In the genomic region with DNA sequence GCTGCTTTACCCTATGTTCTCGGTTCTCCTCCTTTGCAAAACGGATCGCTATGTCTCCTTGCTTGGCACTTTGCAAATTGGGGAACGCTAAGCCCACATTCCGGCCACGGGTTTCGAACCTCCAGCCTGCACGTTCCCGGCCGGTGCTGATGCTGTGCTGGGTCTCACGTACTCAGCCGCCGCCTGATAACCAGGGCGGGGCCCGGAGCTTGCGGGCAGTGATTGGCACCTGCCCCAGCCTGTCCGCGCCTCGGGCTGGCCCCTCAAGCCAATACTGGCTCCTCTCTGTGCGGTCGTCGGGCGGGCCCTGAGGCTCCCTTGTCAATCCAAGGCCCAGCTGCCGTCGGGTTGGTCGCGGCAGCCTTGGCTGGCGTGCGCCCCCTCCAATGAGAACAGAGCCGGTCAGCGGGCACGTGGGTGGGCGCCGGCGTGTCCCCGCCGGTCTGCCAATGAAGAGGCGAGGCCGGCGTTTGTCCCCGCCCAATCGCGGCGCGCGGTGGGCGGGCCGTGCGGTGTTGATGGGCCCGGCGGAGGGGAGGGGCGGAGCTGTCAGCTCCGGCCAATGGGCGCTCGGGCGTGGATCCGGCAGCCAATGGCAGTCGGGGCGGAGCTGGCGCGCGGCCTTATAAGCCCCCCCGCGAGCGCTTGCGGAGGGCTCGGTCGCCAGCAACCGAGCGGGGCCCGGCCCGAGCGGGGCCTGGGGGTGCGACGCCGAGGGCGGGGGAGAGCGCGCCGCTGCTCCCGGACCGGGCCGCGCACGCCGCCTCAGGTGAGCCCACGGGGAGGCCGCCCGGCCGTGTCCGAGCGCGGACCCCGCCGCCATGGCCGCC, we compare ENCODE assay signal across 8 cellular contexts. TPM values are rescaled to one million over a fixed set of nuclear protein-coding genes. Genes with fewer than 3 reads are reported as not detected.
DNase-seq lines count a peak whose midpoint lies in the region; ATAC-seq and TF ChIP-seq lines count a peak whose summit lies in the region.

A gene (plus strand): TSS at position 652 of the 830 bp plus-strand sequence. CDS start 63,778 bp downstream, outside the sequence.

- TF ChIP-seq CTCF in choroid plexus epithelial cell (conservative IDR thresholded peaks at IDR 0.05; ENCODE audit: low read depth, low read length), result no peak

- CTCF ChIA-PET in activated CD4-positive, alpha-beta T cell treated with anti-CD3 and anti-CD28 coated beads for 36 hours (lab: Charles Lee), result interaction anchor here (1.0 to 2.2 kb wide), 3 partner anchors 33 to 159 kb away, joined by 3 to 7 read pairs (median 4); no protein-coding TSS in a partner anchor

- no peaks in the 10 kb centered on the region for H3K9me3 Mint-ChIP-seq in activated CD4-positive, alpha-beta T cell treated with anti-CD3 and anti-CD28 coated beads for 36 hours (ENCODE audit: low read depth)

- peak within 1 kb of the TSS; percentile 90 for H3K27ac Mint-ChIP-seq in activated CD4-positive, alpha-beta T cell treated with anti-CD3 and anti-CD28 coated beads for 36 hours

- no peaks in the 10 kb centered on the region for H3K27me3 Mint-ChIP-seq in activated CD4-positive, alpha-beta T cell treated with anti-CD3 and anti-CD28 coated beads for 36 hours

- H3K4me3 ChIP-seq in choroid plexus epithelial cell (ENCODE audit: low read depth, low read length), result peak within 1 kb of the TSS; percentile 70

- ATAC-seq in HG03442 (IDR thresholded peaks at IDR 0.05; ENCODE audit: unreplicated experiment), result peak; percentile 87
- peak; percentile 96 for ATAC-seq in activated CD4-positive, alpha-beta T cell treated with anti-CD3 and anti-CD28 coated beads for 36 hours

- H3K4me1 Mint-ChIP-seq in activated CD4-positive, alpha-beta T cell treated with anti-CD3 and anti-CD28 coated beads for 36 hours, result peaks cover 30% of the 10 kb centered on the region

- H3K36me3 Mint-ChIP-seq in activated CD4-positive, alpha-beta T cell treated with anti-CD3 and anti-CD28 coated beads for 36 hours (ENCODE audit: low read depth), result peaks cover 14% of the 10 kb centered on the region

- intact Hi-C loops in activated CD4-positive, alpha-beta T cell treated with anti-CD3 and anti-CD28 coated beads for 36 hours (cut with DNase I, micrococcal nuclease), result loop anchor here (1.0 to 5.0 kb wide), 18 partner anchors 58 to 1691 kb away; a partner anchor contains a TSS

- DNase-seq in Ammon's horn (ENCODE audit: low spot score) (peak; percentile 99), GM19238 (ENCODE audit: insufficient read length, low spot score) (peak; percentile 99), NCI-H524 (lab: John Stamatoyannopoulos, UW) (peak; percentile 99 to 100), choroid plexus epithelial cell (ENCODE audit: low read depth) (peak; percentile 100), kidney tubule cell (ENCODE audit: low spot score) (peak; percentile 100)
- DNase-seq in activated CD4-positive, alpha-beta T cell treated with anti-CD3 and anti-CD28 coated beads for 36 hours, result peak; percentile 100
- DNase-seq in stimulated activated CD4-positive, alpha-beta T cell treated with anti-CD3 and anti-CD28 coated beads, Interleukin-1b, Interleukin-23, amount 100 ng/mL, for 4 hours (ENCODE audit: low read depth in 2 of 2), result peak; percentile 97 to 98

- POLR2A ChIA-PET in activated CD4-positive, alpha-beta T cell treated with anti-CD3 and anti-CD28 coated beads for 36 hours (lab: Charles Lee), result interaction anchor here (0.7 to 1.4 kb wide), 9 partner anchors 16 to 859 kb away, joined by 3 to 9 read pairs (median 3); a partner anchor contains a TSS

- H3K4me3 Mint-ChIP-seq in activated CD4-positive, alpha-beta T cell treated with anti-CD3 and anti-CD28 coated beads for 36 hours, result peak within 1 kb of the TSS; percentile 91

RNA-seq across cellular contexts. Expression of the gene that starts here (rescaled TPM):
- 10 to 100 TPM; 33.9 to 35.8 TPM for total RNA-seq in activated CD4-positive, alpha-beta T cell treated with anti-CD3 and anti-CD28 coated beads for 36 hours

Comparison
In these comparisons a context has a peak if more than half of its experiments do, and no peak if none do; other contexts are left out.
1. Peak in every context shown above with its lines: DNase-seq, ATAC-seq and H3K4me3 ChIP-seq.